ENCODE assay signal across 8 cellular contexts in genomic region chr9:90141723-90142122, GRCh38.
DNase-seq lines count a peak whose midpoint lies in the region; ATAC-seq, FAIRE-seq and TF ChIP-seq lines count a peak whose summit lies in the region.

No MANE protein-coding gene starts in this region.

- no peak overlapping the region for H3K27ac ChIP-seq in GM12878 (ENCODE audit: control insufficient read depth, insufficient read depth)

- H3K4me3 ChIP-seq in GM12878 = no peak overlapping the region

- DNase-seq in GM13976 (ENCODE audit: low spot score) (peak; percentile 34), NCI-H2081 (lab: John Stamatoyannopoulos, UW) (peak; percentile 51 to 60), GM12878 (ENCODE audit: low read depth, low spot score) (no peak), lung microvascular endothelial cell (ENCODE audit: low read depth in 2 of 2) (peak; percentile 25 to 37), NOMO-1 treated with dmso at 0.1 percent for 144 hours (lab: John Stamatoyannopoulos, UW; ENCODE audit: unreplicated experiment) (no peak)

- CTCF ChIA-PET in GM12878 (lab: Yijun Ruan, JAX) = interaction anchor here (0.6 to 2.2 kb wide), 7 partner anchors 17 to 544 kb away, joined by 3 to 8 read pairs (median 4); no protein-coding TSS in a partner anchor

- SMC1A ChIA-PET in GM12878 (lab: Charles Lee; ENCODE audit: uncharacterized antibody, unreplicated experiment) = no interaction called here

- RAD21 ChIA-PET in GM12878 (lab: Charles Lee; ENCODE audit: unreplicated experiment) = interaction anchor here (0.8 to 1.0 kb wide), 2 partner anchors 42 to 544 kb away, joined by 3 to 6 read pairs; no protein-coding TSS in a partner anchor

- no peaks in the 10 kb centered on the region for H3K79me2 ChIP-seq in GM12878 (ENCODE audit: control insufficient read depth, insufficient read depth, low read length)

- no peak overlapping the region for H3K4me2 ChIP-seq in GM12878 (ENCODE audit: control insufficient read depth, insufficient read depth)

- in situ Hi-C loops in GM13976 (cut with MboI; ENCODE audit: low sequenced_read_pairs, unreplicated experiment) (loop anchor here (10.0 to 25.0 kb wide), 3 partner anchors 73 to 721 kb away; no protein-coding TSS in a partner anchor), GM12878 (cut with MboI) (loop anchor here (10.0 kb wide), 2 partner anchors 623 to 723 kb away; no protein-coding TSS in a partner anchor)

- 21% methylated on average over 5 of the region's 5 CpGs for WGBS in GM12878 (ENCODE audit: insufficient coverage, insufficient replicate concordance, low lambda C conversion rate, missing lambda C conversion rate)

- H3K9me3 ChIP-seq in GM12878 (replicated peaks; ENCODE audit: control insufficient read depth, insufficient read depth, low read length) = no peaks in the 10 kb centered on the region

- POLR2A ChIA-PET in GM12878 (lab: Charles Lee) = no interaction called here

- BruUV-seq in GM12878 (replicated peaks; lab: Mats Ljungman, UMichigan) = no TSS peak

- intact Hi-C loops in GM12878 (cut with micrococcal nuclease; ENCODE audit: unreplicated experiment) = loop anchor here (1.0 to 5.0 kb wide), 3 partner anchors 78 to 731 kb away; no protein-coding TSS in a partner anchor

- no peaks in the 10 kb centered on the region for H3K4me1 ChIP-seq in GM12878 (ENCODE audit: control insufficient read depth, insufficient read depth, low read length)

- H3K27me3 ChIP-seq in GM12878 (replicated peaks in 1 of 2; ENCODE audit: control insufficient read depth in 2 of 2, insufficient read depth in 2 of 2, low read length in 1 of 2) = no peaks in the 10 kb centered on the region; a peak in 2 of 4 replicates

- H3K36me3 ChIP-seq in GM12878 (ENCODE audit: control insufficient read depth in 2 of 2, insufficient read depth in 2 of 2, low read length in 1 of 2) = no peaks in the 10 kb centered on the region

- no peak overlapping the region for H2AFZ ChIP-seq in GM12878 (ENCODE audit: control insufficient read depth, low read depth, low read length)

- no peak for TF ChIP-seq POLR2A in GM12878 (IDR thresholded peaks at IDR 0.05; ENCODE audit: low read depth, low read length)

- FAIRE-seq in GM12878 (lab: Jason Lieb, UNC) = peak; percentile 78

- peak; percentile 33 for TF ChIP-seq CTCF in GM13976 (IDR thresholded peaks at IDR 0.05; ENCODE audit: borderline replicate concordance, control extremely low read depth, extremely low read depth, insufficient read depth, missing control alignments)
- TF ChIP-seq CTCF in GM12878 (IDR thresholded peaks at IDR 0.05 in 2 of 3, conservative IDR thresholded peaks at IDR 0.05 in 1 of 3; ENCODE audit: control insufficient read depth in 2 of 3, extremely low read depth in 1 of 3, insufficient read depth in 1 of 3, low read depth in 3 of 3, low read length in 3 of 3) = peak; percentile 37 to 54 (median 53); a peak in 5 of 6 replicates

- ATAC-seq in GM12878 (peak; percentile 49; the same call in 2 of the 3 replicates), HG03439 (IDR thresholded peaks at IDR 0.05; ENCODE audit: unreplicated experiment) (no peak), HG02642 (IDR thresholded peaks at IDR 0.05; ENCODE audit: poor library complexity, unreplicated experiment) (no peak), HG02981 (IDR thresholded peaks at IDR 0.05; ENCODE audit: unreplicated experiment) (no peak)

- TF ChIP-seq RAD21 in GM12878 (IDR thresholded peaks at IDR 0.05; ENCODE audit: insufficient read depth, low read depth, low read length) = peak; percentile 69

- no peaks in the 10 kb centered on the region; the same call in 1 of the 2 replicates for H4K20me1 ChIP-seq in GM12878 (ENCODE audit: control insufficient read depth, insufficient read depth)

- no peak for TF ChIP-seq EP300 in GM12878 (IDR thresholded peaks at IDR 0.05; ENCODE audit: borderline replicate concordance in 1 of 2, control insufficient read depth in 1 of 2, low read depth in 2 of 2, low read length in 2 of 2)

- H3K9ac ChIP-seq in GM12878 (ENCODE audit: control insufficient read depth, insufficient read depth, low read length) = no peak overlapping the region

TF ChIP-seq in GM12878, 131 proteins besides CTCF, POLR2A, EP300 and RAD21:
- TF ChIP-seq FOXM1 (IDR thresholded peaks at IDR 0.05; ENCODE audit: low read depth, low read length) (no peak), RELB (IDR thresholded peaks at IDR 0.05; ENCODE audit: low read depth) (no peak), SMC3 (IDR thresholded peaks at IDR 0.05; ENCODE audit: borderline replicate concordance, low read length) (peak; percentile 58; the same call in 1 of the 2 replicates), CBX5 (IDR thresholded peaks at IDR 0.05; ENCODE audit: low read depth) (no peak), SRF (IDR thresholded peaks at IDR 0.05; ENCODE audit: low read depth in 2 of 2, low read length in 2 of 2) (no peak), ZNF687 (IDR thresholded peaks at IDR 0.05) (no peak)
TF ChIP-seq in GM12878: peak in this region for 1.

Comparison
In these comparisons a context has a peak if more than half of its experiments do, and no peak if none do; other contexts are left out.
1. DNase-seq: peak in GM13976 (single experiment), NCI-H2081 (2 of 2) and lung microvascular endothelial cell (2 of 2); none in GM12878 (single experiment) and NOMO-1 treated with dmso at 0.1 percent for 144 hours (single experiment).